ENCODE assay signal across 18 cellular contexts in genomic region chr20:9578584-9578983, GRCh38.
DNase-seq lines count a peak whose midpoint lies in the region; ATAC-seq, FAIRE-seq and TF ChIP-seq lines count a peak whose summit lies in the region.
"Had no signal": no experiment of that assay in that cellular context is flagged by ENCODE, and none has a peak within 500 bp of the region (broad histone marks: within the 10 kb centered on the region; RNA-seq: fewer than 3 reads in every experiment).

No MANE protein-coding gene starts in this region.

- no peaks in the 10 kb centered on the region for H3K36me3 ChIP-seq in GM12878 (ENCODE audit: control insufficient read depth in 2 of 2, insufficient read depth in 2 of 2, low read length in 1 of 2)
- H3K36me3 ChIP-seq in endodermal cell (ENCODE audit: control insufficient read depth, insufficient read depth, low read length) = no peaks in the 10 kb centered on the region

- BruUV-seq in GM12878 (replicated peaks; lab: Mats Ljungman, UMichigan) = no TSS peak

- H3K4me1 ChIP-seq in GM12878 (ENCODE audit: control insufficient read depth, insufficient read depth, low read length) (no peaks in the 10 kb centered on the region; the same call in 1 of the 2 replicates), endodermal cell (ENCODE audit: control insufficient read depth, insufficient read depth, low read length) (peaks cover 5% of the 10 kb centered on the region)

- POLR2A ChIA-PET in GM12878 (lab: Charles Lee) = no interaction called here

- 0% methylated on average over 2 of the region's 2 CpGs for WGBS in GM12878 (ENCODE audit: insufficient coverage, insufficient replicate concordance, low lambda C conversion rate, missing lambda C conversion rate)
- WGBS in endodermal cell (ENCODE audit: insufficient coverage in 1 of 2, insufficient read length in 1 of 2), 2 experiments = 100% methylated on average over 2 of the region's 2 CpGs

- TF ChIP-seq RAD21 in GM12878 (IDR thresholded peaks at IDR 0.05; ENCODE audit: insufficient read depth, low read depth, low read length) = no peak

- no peak overlapping the region for H3K27ac ChIP-seq in GM12878 (ENCODE audit: control insufficient read depth, insufficient read depth)
- no peak overlapping the region for H3K27ac ChIP-seq in endodermal cell (ENCODE audit: low read depth, low read length)
- H3K27ac ChIP-seq: GM23248 had no signal

- in situ Hi-C loops in GM12878 (cut with MboI) = no loop called here

- no peak overlapping the region for H3K4me2 ChIP-seq in GM12878 (ENCODE audit: control insufficient read depth, insufficient read depth)

- H3K27ac Mint-ChIP-seq in endodermal cell = no peak overlapping the region
- H3K27ac Mint-ChIP-seq: CD4-positive, alpha-beta T cell had no signal

- SMC1A ChIA-PET in GM12878 (lab: Charles Lee; ENCODE audit: uncharacterized antibody, unreplicated experiment) = no interaction called here

- no peak for FAIRE-seq in GM12878 (lab: Jason Lieb, UNC)
- FAIRE-seq: G401.6, GM18507, HTR-8/SVneo, K562 had no signal

- H2AFZ ChIP-seq in GM12878 (ENCODE audit: control insufficient read depth, low read depth, low read length) = no peak overlapping the region
- H2AFZ ChIP-seq: GM23248 had no signal

- no peak overlapping the region for H3K4me3 Mint-ChIP-seq in endodermal cell
- H3K4me3 Mint-ChIP-seq: CD4-positive, alpha-beta T cell had no signal

- DNase-seq in CD1c-positive myeloid dendritic cell (ENCODE audit: extremely low spot score) = peak; percentile 6
- DNase-seq in Jurkat, Clone E6-1 (ENCODE audit: low read depth, low spot score) = peak; percentile 1
- DNase-seq in GM12878 (ENCODE audit: low read depth, low spot score) = no peak
- no peak for DNase-seq in activated CD4-positive, alpha-beta T cell treated with anti-CD3 and anti-CD28 coated beads, Interleukin-2, amount 50 U/mL, for 1 hour
- no peak for DNase-seq in endodermal cell
- DNase-seq: CD4-positive, alpha-beta T cell; DMS153; DMS79 treated with DMSO at 0.1 percent for 48 hours; EL; GM23248; H7; Karpas-422 had no signal

- H3K4me1 Mint-ChIP-seq in endodermal cell = peaks cover 22% of the 10 kb centered on the region

- TF ChIP-seq CTCF in GM12878 (IDR thresholded peaks at IDR 0.05 in 2 of 3, conservative IDR thresholded peaks at IDR 0.05 in 1 of 3; ENCODE audit: control insufficient read depth in 2 of 3, extremely low read depth in 1 of 3, insufficient read depth in 1 of 3, low read depth in 3 of 3, low read length in 3 of 3) (no peak), endodermal cell (conservative IDR thresholded peaks at IDR 0.05) (no peak)

- H3K4me3 ChIP-seq in Jurkat, Clone E6-1 (ENCODE audit: low read length) = no peak overlapping the region
- no peak overlapping the region for H3K4me3 ChIP-seq in GM12878
- no peak overlapping the region for H3K4me3 ChIP-seq in endodermal cell (ENCODE audit: low read length)
- H3K4me3 ChIP-seq: GM23248, K562 had no signal

- H3K79me2 ChIP-seq in GM12878 (ENCODE audit: control insufficient read depth, insufficient read depth, low read length) = no peaks in the 10 kb centered on the region

- H3K9me3 ChIP-seq in GM12878 (replicated peaks; ENCODE audit: control insufficient read depth, insufficient read depth, low read length) (no peaks in the 10 kb centered on the region; the same call in 2 of the 3 replicates), endodermal cell (ENCODE audit: control insufficient read depth, low read length) (no peaks in the 10 kb centered on the region)

- no peaks in the 10 kb centered on the region for H3K36me3 Mint-ChIP-seq in endodermal cell (ENCODE audit: low read depth)

- no peak for TF ChIP-seq EP300 in GM12878 (IDR thresholded peaks at IDR 0.05; ENCODE audit: borderline replicate concordance in 1 of 2, control insufficient read depth in 1 of 2, low read depth in 2 of 2, low read length in 2 of 2)

- no peaks in the 10 kb centered on the region for H4K20me1 ChIP-seq in GM12878 (ENCODE audit: control insufficient read depth, insufficient read depth)

- TF ChIP-seq POLR2A in GM12878 (IDR thresholded peaks at IDR 0.05; ENCODE audit: low read depth, low read length) = no peak

- H3K9ac ChIP-seq in GM12878 (ENCODE audit: control insufficient read depth, insufficient read depth, low read length) (no peak overlapping the region), endodermal cell (ENCODE audit: extremely low read depth, low read length, poor library complexity, severe bottlenecking) (no peak overlapping the region)
- H3K9ac ChIP-seq: GM23248 had no signal

- RAD21 ChIA-PET in GM12878 (lab: Charles Lee; ENCODE audit: unreplicated experiment) = no interaction called here

- peaks cover 10% of the 10 kb centered on the region for H3K27me3 Mint-ChIP-seq in endodermal cell (ENCODE audit: insufficient read depth)
- H3K27me3 Mint-ChIP-seq: CD4-positive, alpha-beta T cell had no signal

- intact Hi-C loops in GM12878 (cut with micrococcal nuclease; ENCODE audit: unreplicated experiment) = no loop called here

- no peak for ATAC-seq in GM12878
- no peak for ATAC-seq in HG03565 (IDR thresholded peaks at IDR 0.05; ENCODE audit: unreplicated experiment)
- ATAC-seq in HG03460 (IDR thresholded peaks at IDR 0.05; ENCODE audit: unreplicated experiment) = no peak
- ATAC-seq: K562 had no signal

- CTCF ChIA-PET in GM12878 (lab: Yijun Ruan, JAX) = no interaction called here

- no peaks in the 10 kb centered on the region; a peak in 1 of 4 replicates for H3K27me3 ChIP-seq in GM12878 (replicated peaks in 1 of 2; ENCODE audit: control insufficient read depth in 2 of 2, insufficient read depth in 2 of 2, low read length in 1 of 2)
- no peaks in the 10 kb centered on the region for H3K27me3 ChIP-seq in endodermal cell (ENCODE audit: control insufficient read depth, insufficient read depth, low read length, poor library complexity, severe bottlenecking)

- H3K9me3 Mint-ChIP-seq in endodermal cell = no peaks in the 10 kb centered on the region
- H3K9me3 Mint-ChIP-seq: CD4-positive, alpha-beta T cell had no signal

TF ChIP-seq in GM12878, 131 proteins besides CTCF, POLR2A, EP300 and RAD21:
- TF ChIP-seq TCF12 (IDR thresholded peaks at IDR 0.05; ENCODE audit: low read depth, low read length) = no peak
- TF ChIP-seq BCL11A (IDR thresholded peaks at IDR 0.05; ENCODE audit: low read depth, low read length) = peak; percentile 10; the same call in 1 of the 2 replicates

Comparison
In these comparisons a context has a peak if more than half of its experiments do, and no peak if none do; other contexts are left out.
1. DNase-seq: peak in CD1c-positive myeloid dendritic cell (single experiment) and Jurkat, Clone E6-1 (single experiment); none in GM12878 (single experiment), activated CD4-positive, alpha-beta T cell treated with anti-CD3 and anti-CD28 coated beads, Interleukin-2, amount 50 U/mL, for 1 hour (single experiment) and endodermal cell (single experiment).